Comparison of ENCODE assay signal across 9 cellular contexts in the genomic region with DNA sequence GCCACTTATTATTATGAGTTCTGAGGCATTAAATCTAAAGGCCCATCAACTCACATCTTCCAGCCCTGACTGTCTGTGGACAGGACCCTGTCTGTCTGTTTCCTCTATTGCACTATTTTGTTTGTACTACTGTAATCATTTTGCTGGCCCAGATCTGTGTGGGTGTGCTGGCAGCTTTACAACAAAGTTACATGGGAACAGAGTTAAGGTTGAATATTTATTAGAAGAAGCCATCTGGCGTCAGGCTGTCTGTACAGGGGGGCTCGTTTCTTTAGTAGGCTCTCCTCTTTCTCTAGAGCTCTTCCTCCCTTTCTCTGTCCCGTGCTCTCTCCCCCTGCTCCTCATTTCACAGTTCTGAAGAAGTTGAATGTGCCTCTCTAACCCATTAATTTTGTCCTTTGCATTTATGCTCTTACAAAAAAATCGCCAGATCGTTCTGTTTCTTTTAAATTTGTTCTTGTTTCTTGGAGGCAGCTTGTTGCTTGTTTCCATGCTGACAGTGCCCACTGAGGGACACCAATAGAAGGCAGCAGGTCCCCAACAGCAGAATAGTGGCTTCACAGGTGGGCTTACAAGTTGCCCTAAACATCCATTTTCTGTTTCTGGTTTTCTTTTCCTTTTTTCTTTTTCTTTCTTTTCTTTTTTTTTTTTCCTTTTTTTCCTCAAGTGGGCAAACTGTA.
DNase-seq lines count a peak whose midpoint lies in the region; FAIRE-seq and TF ChIP-seq lines count a peak whose summit lies in the region.
"Had no signal": no experiment of that assay in that cellular context is flagged by ENCODE, and none has a peak within 500 bp of the region (broad histone marks: within the 10 kb centered on the region; RNA-seq: fewer than 3 reads in every experiment).

No MANE protein-coding gene starts in this region.

- H3K27me3 Mint-ChIP-seq in Calu3 (ENCODE audit: unreplicated experiment): no peaks in the 10 kb centered on the region

- H4K20me1 ChIP-seq in OCI-LY7 (ENCODE audit: insufficient read depth, low read length): no peaks in the 10 kb centered on the region

- FAIRE-seq in small intestine (lab: Jason Lieb, UNC): no peak

- no peak overlapping the region for H3K27ac ChIP-seq in OCI-LY7 (ENCODE audit: low read depth, low read length, poor library complexity, severe bottlenecking)
- H3K27ac ChIP-seq in small intestine (ENCODE audit: low read depth in 1 of 2, low read length in 1 of 2): no peak overlapping the region

- H3K27me3 ChIP-seq in small intestine (ENCODE audit: control insufficient read depth in 2 of 2, insufficient read depth in 2 of 2, low read length in 2 of 2): no peaks in the 10 kb centered on the region

- peak overlapping the region; percentile 20; the same call in 1 of the 2 replicates for H2AFZ ChIP-seq in OCI-LY7 (ENCODE audit: low read length)

- H3K79me2 ChIP-seq in OCI-LY7 (ENCODE audit: insufficient read depth, low read depth, low read length): no peaks in the 10 kb centered on the region

- H3K9me3 ChIP-seq in OCI-LY7 (ENCODE audit: low read length): no peaks in the 10 kb centered on the region
- no peaks in the 10 kb centered on the region for H3K9me3 ChIP-seq in small intestine (ENCODE audit: control insufficient read depth, low read depth)

- no peak for TF ChIP-seq CTCF in Calu3 (IDR thresholded peaks at IDR 0.05; ENCODE audit: unreplicated experiment)
- TF ChIP-seq CTCF in OCI-LY7 (conservative IDR thresholded peaks at IDR 0.05; ENCODE audit: low read length): no peak
- TF ChIP-seq CTCF in fibroblast of pulmonary artery (IDR thresholded peaks at IDR 0.05; ENCODE audit: low read length, missing control alignments): no peak
- no peak for TF ChIP-seq CTCF in GM10248 (IDR thresholded peaks at IDR 0.05; ENCODE audit: control extremely low read depth, extremely low read depth, low read depth, missing control alignments)
- no peak for TF ChIP-seq CTCF in GM10266 (IDR thresholded peaks at IDR 0.05; ENCODE audit: control insufficient read depth, insufficient read depth, low read depth, missing control alignments)
- TF ChIP-seq CTCF in GM13976 (IDR thresholded peaks at IDR 0.05; ENCODE audit: borderline replicate concordance, control extremely low read depth, extremely low read depth, insufficient read depth, missing control alignments): no peak

- POLR2A ChIA-PET in OCI-LY7 (lab: Charles Lee) (interaction anchor here (0.7 to 1.0 kb wide), 2 partner anchors 14 to 474 kb away, joined by 3 to 5 read pairs; no protein-coding TSS in a partner anchor), GM10248 (lab: Yijun Ruan, JAX) (no interaction called here)

- H3K4me1 ChIP-seq in OCI-LY7 (ENCODE audit: insufficient read depth, low read length, poor library complexity, severe bottlenecking) (no peaks in the 10 kb centered on the region), small intestine (ENCODE audit: control insufficient read depth in 2 of 2, insufficient read depth in 1 of 2, low read depth in 1 of 2, low read length in 1 of 2) (no peaks in the 10 kb centered on the region)

- no peak overlapping the region for H3K4me3 ChIP-seq in OCI-LY7 (ENCODE audit: low read depth, low read length, poor library complexity, severe bottlenecking)
- peak overlapping the region; percentile 12 for H3K4me3 ChIP-seq in fibroblast of pulmonary artery (replicated peaks; ENCODE audit: low read depth, low read length)
- H3K4me3 ChIP-seq in small intestine (ENCODE audit: low read depth in 1 of 2, low read length in 2 of 2): no peak overlapping the region

- no peak overlapping the region for H3K27ac Mint-ChIP-seq in Calu3 (ENCODE audit: unreplicated experiment)

- 38 to 52% (median 44%) methylated on average over 5 of the region's 5 CpGs for WGBS in small intestine, 3 donors

- no peak overlapping the region for H3K4me2 ChIP-seq in OCI-LY7 (ENCODE audit: low read length)

- BruUV-seq in Calu3 (replicated peaks; lab: Mats Ljungman, UMichigan) (no TSS peak), OCI-LY7 (replicated peaks; lab: Mats Ljungman, UMichigan) (no TSS peak)

- H3K36me3 ChIP-seq in OCI-LY7 (ENCODE audit: insufficient read depth, low read length) (no peaks in the 10 kb centered on the region), small intestine (ENCODE audit: control insufficient read depth in 2 of 2, insufficient read depth in 2 of 2, low read length in 2 of 2) (no peaks in the 10 kb centered on the region)

- H3K9me3 Mint-ChIP-seq in Calu3 (ENCODE audit: low read depth, unreplicated experiment): no peaks in the 10 kb centered on the region

- in situ Hi-C loops in GM13976 (cut with MboI; ENCODE audit: low sequenced_read_pairs, unreplicated experiment): no loop called here

- CTCF ChIA-PET in Calu3 (lab: Charles Lee) (no interaction called here), OCI-LY7 (lab: Charles Lee; ENCODE audit: unreplicated experiment) (no interaction called here), GM10248 (lab: Yijun Ruan, JAX) (interaction anchor here (1.0 kb wide), 1 partner anchor 14 kb away, joined by 3 read pairs; no protein-coding TSS in a partner anchor)

- no peak overlapping the region for H3K4me3 Mint-ChIP-seq in Calu3 (ENCODE audit: low read depth, unreplicated experiment)

- H3K9me2 ChIP-seq in OCI-LY7 (ENCODE audit: insufficient read depth, low read length): no peaks in the 10 kb centered on the region

- DNase-seq in Calu3 (peak; percentile 1), OCI-LY7 (ENCODE audit: low spot score) (no peak), fibroblast of pulmonary artery (ENCODE audit: low read depth) (peak; percentile 84), renal cortical epithelial cell (ENCODE audit: low read depth) (peak; percentile 83), small intestine (no peak), GM10248 (ENCODE audit: extremely low spot score) (no peak), GM10266 (ENCODE audit: extremely low spot score) (no peak), GM13976 (ENCODE audit: low spot score) (no peak)
- DNase-seq: NCI-H1105 had no signal

- intact Hi-C loops in Calu3 (cut with micrococcal nuclease; ENCODE audit: unreplicated experiment): no loop called here
- intact Hi-C loops in OCI-LY7 (cut with micrococcal nuclease; ENCODE audit: unreplicated experiment): no loop called here

- H3K4me1 Mint-ChIP-seq in Calu3 (ENCODE audit: low read depth, unreplicated experiment): peaks cover 8% of the 10 kb centered on the region

- H3K36me3 Mint-ChIP-seq in Calu3 (ENCODE audit: insufficient read depth, unreplicated experiment): no peaks in the 10 kb centered on the region

Comparison
In these comparisons a context has a peak if more than half of its experiments do, and no peak if none do; other contexts are left out.
1. DNase-seq: peak in Calu3 (single experiment), fibroblast of pulmonary artery (single experiment) and renal cortical epithelial cell (single experiment); none in OCI-LY7 (single experiment), small intestine (single experiment), GM10248 (single experiment), GM10266 (single experiment) and GM13976 (single experiment).